Comparison of ENCODE assay signal across 7 cellular contexts in genomic region chr11:128506999-128507591, GRCh38.
DNase-seq lines count a peak whose midpoint lies in the region; ATAC-seq, FAIRE-seq and TF ChIP-seq lines count a peak whose summit lies in the region.

No MANE protein-coding gene starts in this region.

- no peak overlapping the region for H3K4me3 ChIP-seq in body of pancreas

- peak overlapping the region; percentile 75 to 85 (median 82) for H3K27ac ChIP-seq in body of pancreas

- peaks cover 38% of the 10 kb centered on the region for H3K4me1 ChIP-seq in body of pancreas

- no peaks in the 10 kb centered on the region for H3K36me3 ChIP-seq in body of pancreas (replicated peaks in 1 of 2; ENCODE audit: insufficient read depth in 1 of 2, low read depth in 2 of 2)

- WGBS in body of pancreas, 2 donors = 16% methylated on average over 12 of the region's 12 CpGs

- TF ChIP-seq POLR2A in H54 (IDR thresholded peaks at IDR 0.05; ENCODE audit: low read depth, low read length) (peak; percentile 30; the same call in 1 of the 2 replicates), body of pancreas (IDR thresholded peaks at IDR 0.05) (peak; percentile 48 to 79 (median 77))

- no peaks in the 10 kb centered on the region for H3K9me3 ChIP-seq in body of pancreas

- no peaks in the 10 kb centered on the region for H3K27me3 ChIP-seq in body of pancreas

- peak; percentile 90 for FAIRE-seq in H54 (lab: Jason Lieb, UNC)

- intact Hi-C loops in body of pancreas (cut with DNase I) = no loop called here

- DNase-seq in H54 (ENCODE audit: insufficient read length, low spot score) (no peak), NOMO-1 (lab: John Stamatoyannopoulos, UW; ENCODE audit: unreplicated experiment in 2 of 2) (peak; percentile 53 to 77), body of pancreas (peak; percentile 77 to 88 (median 84)), kidney glomerular epithelial cell (lab: John Stamatoyannopoulos, UW) (peak; percentile 96), NK-92 (lab: John Stamatoyannopoulos, UW; ENCODE audit: unreplicated experiment) (no peak), OCI-M2 (lab: John Stamatoyannopoulos, UW; ENCODE audit: unreplicated experiment) (no peak)
- peak; percentile 61 for DNase-seq in stimulated activated naive CD8-positive, alpha-beta T cell treated with anti-CD3 and anti-CD28 coated beads, Interleukin-15, Interleukin-2, amounts not matched to agents 100 U/mL and 50 U/mL, for 24 hours

- TF ChIP-seq CTCF in body of pancreas (IDR thresholded peaks at IDR 0.05) = no peak

- peak; percentile 96 for ATAC-seq in body of pancreas
- peak; percentile 52 for ATAC-seq in stimulated activated naive CD8-positive, alpha-beta T cell treated with anti-CD3 and anti-CD28 coated beads, Interleukin-15, Interleukin-2, amounts not matched to agents 100 U/mL and 50 U/mL, for 24 hours

Comparison
In these comparisons a context has a peak if more than half of its experiments do, and no peak if none do; other contexts are left out.
1. DNase-seq: peak in NOMO-1 (2 of 2), body of pancreas (4 of 4), kidney glomerular epithelial cell (single experiment) and stimulated activated naive CD8-positive, alpha-beta T cell treated with anti-CD3 and anti-CD28 coated beads, Interleukin-15, Interleukin-2, amounts not matched to agents 100 U/mL and 50 U/mL, for 24 hours (single experiment); none in H54 (single experiment), NK-92 (single experiment) and OCI-M2 (single experiment).